In genomic region chr16:79430129-79430789, GRCh38 we compare ENCODE assay signal across 25 cellular contexts.
DNase-seq lines count a peak whose midpoint lies in the region; ATAC-seq and TF ChIP-seq lines count a peak whose summit lies in the region.
"Had no signal": no experiment of that assay in that cellular context is flagged by ENCODE, and none has a peak within 500 bp of the region (broad histone marks: within the 10 kb centered on the region; RNA-seq: fewer than 3 reads in every experiment).

No MANE protein-coding gene starts in this region.

- H3K9me3 ChIP-seq in neural progenitor cell (ENCODE audit: low read depth) = no peaks in the 10 kb centered on the region
- H3K9me3 ChIP-seq: esophagus squamous epithelium, gastroesophageal sphincter, ovary, sigmoid colon, upper lobe of left lung had no signal

- TF ChIP-seq CTCF in neural progenitor cell (IDR thresholded peaks at IDR 0.05) = no peak

- no peak overlapping the region for H3K4me3 ChIP-seq in neural progenitor cell
- H3K4me3 ChIP-seq: esophagus squamous epithelium, gastroesophageal sphincter, ovary, upper lobe of left lung had no signal

- no peak overlapping the region for H3K4me3 Mint-ChIP-seq in dendritic cell treated with granulocyte-macrophage colony-stimulating factor and Interleukin-4, amounts not matched to agents 40 ng/mL and 50 ng/mL, for 4 days
- H3K4me3 Mint-ChIP-seq in neural progenitor cell = peak overlapping the region; percentile 18
- H3K4me3 Mint-ChIP-seq: activated B cell treated with CpG ODN at 0.5 μM for 24 hours; activated CD4-positive, alpha-beta memory T cell treated with anti-CD3 and anti-CD28 coated beads, Interleukin-2, amount 10 ng/mL, durations not matched to agents 7 days and 5 days; activated naive CD8-positive, alpha-beta T cell treated with anti-CD3 and anti-CD28 coated beads, Interleukin-2, amount 50 U/mL, for 24 hours; H9 had no signal

- peaks cover 25% of the 10 kb centered on the region for H3F3A ChIP-seq in neural progenitor cell (ENCODE audit: low read depth)

- ATAC-seq in GM18505 (IDR thresholded peaks at IDR 0.05; ENCODE audit: unreplicated experiment) = no peak
- no peak for ATAC-seq in HG03442 (IDR thresholded peaks at IDR 0.05; ENCODE audit: unreplicated experiment)
- ATAC-seq: activated naive CD8-positive, alpha-beta T cell treated with anti-CD3 and anti-CD28 coated beads, Interleukin-2, amount 50 U/mL, for 24 hours; gastroesophageal sphincter had no signal

- H3K79me2 ChIP-seq in neural progenitor cell (ENCODE audit: low read depth) = no peaks in the 10 kb centered on the region

- DNase-seq in NCI-H1417 (lab: John Stamatoyannopoulos, UW) (peak in 2 of 3 experiments; percentile 43 to 78), NCI-H1417 treated with DMSO at 0.1 percent for 48 hours (lab: John Stamatoyannopoulos, UW) (no peak), NCI-H146 treated with DMSO at 0.1 percent for 48 hours (lab: John Stamatoyannopoulos, UW; ENCODE audit: unreplicated experiment) (peak; percentile 2), neural progenitor cell (ENCODE audit: low spot score) (no peak)
- no peak for DNase-seq in stimulated activated CD4-positive, alpha-beta T cell treated with anti-CD3 and anti-CD28 coated beads, Interleukin-2, amount 100 ng/mL, for 24 hours
- DNase-seq: activated B cell treated with CpG ODN at 0.5 μM for 24 hours; activated CD4-positive, alpha-beta memory T cell treated with anti-CD3 and anti-CD28 coated beads, Interleukin-2, amount 10 ng/mL, durations not matched to agents 7 days and 5 days; activated effector memory CD4-positive, alpha-beta T cell treated with anti-CD3 and anti-CD28 coated beads, Interleukin-2, amount 50 U/mL, for 16 hours; activated naive CD8-positive, alpha-beta T cell treated with anti-CD3 and anti-CD28 coated beads, Interleukin-2, amount 50 U/mL, for 24 hours; AML-193; esophagus squamous epithelium; H9; IMR-90; NCI-H1436 treated with DMSO at 0.1 percent for 48 hours; NCI-H226; sigmoid colon; T-helper 9 cell had no signal

- peaks cover 32% of the 10 kb centered on the region for H3K4me1 ChIP-seq in neural progenitor cell
- H3K4me1 ChIP-seq: upper lobe of left lung had no signal

- no peak overlapping the region for H3K9ac ChIP-seq in neural progenitor cell

- peak overlapping the region; percentile 62 for H3K27ac Mint-ChIP-seq in dendritic cell treated with granulocyte-macrophage colony-stimulating factor and Interleukin-4, amounts not matched to agents 40 ng/mL and 50 ng/mL, for 4 days
- peak overlapping the region; percentile 96 for H3K27ac Mint-ChIP-seq in neural progenitor cell
- H3K27ac Mint-ChIP-seq: activated B cell treated with CpG ODN at 0.5 μM for 24 hours; activated CD4-positive, alpha-beta memory T cell treated with anti-CD3 and anti-CD28 coated beads, Interleukin-2, amount 10 ng/mL, durations not matched to agents 7 days and 5 days; activated naive CD8-positive, alpha-beta T cell treated with anti-CD3 and anti-CD28 coated beads, Interleukin-2, amount 50 U/mL, for 24 hours; H9 had no signal

- peak overlapping the region; percentile 74 for H3K4me2 ChIP-seq in neural progenitor cell

- H3K27ac ChIP-seq in neural progenitor cell = no peak overlapping the region
- H3K27ac ChIP-seq: esophagus squamous epithelium, gastroesophageal sphincter, HL-60, ovary, RWPE1, upper lobe of left lung had no signal

- no peaks in the 10 kb centered on the region for H4K20me1 ChIP-seq in neural progenitor cell (ENCODE audit: low read depth)

- intact Hi-C loops in dendritic cell treated with granulocyte-macrophage colony-stimulating factor and Interleukin-4, amounts not matched to agents 40 ng/mL and 50 ng/mL, for 4 days (cut with micrococcal nuclease) = no loop called here

- H3K27me3 ChIP-seq in neural progenitor cell = no peaks in the 10 kb centered on the region
- H3K27me3 ChIP-seq: esophagus squamous epithelium, gastroesophageal sphincter, ovary, sigmoid colon, upper lobe of left lung had no signal

- no peaks in the 10 kb centered on the region for H3K9me3 Mint-ChIP-seq in dendritic cell treated with granulocyte-macrophage colony-stimulating factor and Interleukin-4, amounts not matched to agents 40 ng/mL and 50 ng/mL, for 4 days
- peaks cover 7% of the 10 kb centered on the region for H3K9me3 Mint-ChIP-seq in neural progenitor cell
- H3K9me3 Mint-ChIP-seq: activated naive CD8-positive, alpha-beta T cell treated with anti-CD3 and anti-CD28 coated beads, Interleukin-2, amount 50 U/mL, for 24 hours; H9 had no signal

- H3K4me1 Mint-ChIP-seq in dendritic cell treated with granulocyte-macrophage colony-stimulating factor and Interleukin-4, amounts not matched to agents 40 ng/mL and 50 ng/mL, for 4 days (ENCODE audit: low read depth) = peaks cover 14% of the 10 kb centered on the region
- peaks cover 46% of the 10 kb centered on the region for H3K4me1 Mint-ChIP-seq in neural progenitor cell
- H3K4me1 Mint-ChIP-seq: activated B cell treated with CpG ODN at 0.5 μM for 24 hours; activated CD4-positive, alpha-beta memory T cell treated with anti-CD3 and anti-CD28 coated beads, Interleukin-2, amount 10 ng/mL, durations not matched to agents 7 days and 5 days; activated naive CD8-positive, alpha-beta T cell treated with anti-CD3 and anti-CD28 coated beads, Interleukin-2, amount 50 U/mL, for 24 hours had no signal

- H3K36me3 Mint-ChIP-seq in dendritic cell treated with granulocyte-macrophage colony-stimulating factor and Interleukin-4, amounts not matched to agents 40 ng/mL and 50 ng/mL, for 4 days (ENCODE audit: low read depth) = no peaks in the 10 kb centered on the region
- H3K36me3 Mint-ChIP-seq in neural progenitor cell = peaks cover 3% of the 10 kb centered on the region

- H3K36me3 ChIP-seq in neural progenitor cell = no peaks in the 10 kb centered on the region
- H3K36me3 ChIP-seq: esophagus squamous epithelium, gastroesophageal sphincter, ovary, sigmoid colon, upper lobe of left lung had no signal

- TF ChIP-seq POLR2A in GM18505 (IDR thresholded peaks at IDR 0.05; ENCODE audit: borderline replicate concordance, extremely low read depth, insufficient read depth, insufficient read length) = no peak

- peaks cover 24% of the 10 kb centered on the region for H3K27me3 Mint-ChIP-seq in dendritic cell treated with granulocyte-macrophage colony-stimulating factor and Interleukin-4, amounts not matched to agents 40 ng/mL and 50 ng/mL, for 4 days
- peaks cover 10% of the 10 kb centered on the region for H3K27me3 Mint-ChIP-seq in neural progenitor cell (ENCODE audit: insufficient read depth, low read depth)
- H3K27me3 Mint-ChIP-seq: activated CD4-positive, alpha-beta memory T cell treated with anti-CD3 and anti-CD28 coated beads, Interleukin-2, amount 10 ng/mL, durations not matched to agents 7 days and 5 days had no signal

- no peak overlapping the region for H2AFZ ChIP-seq in neural progenitor cell (replicated peaks)

Comparison
In these comparisons a context has a peak if more than half of its experiments do, and no peak if none do; other contexts are left out.
1. DNase-seq: peak in NCI-H1417 (2 of 3) and NCI-H146 treated with DMSO at 0.1 percent for 48 hours (single experiment); none in NCI-H1417 treated with DMSO at 0.1 percent for 48 hours (single experiment), neural progenitor cell (single experiment) and stimulated activated CD4-positive, alpha-beta T cell treated with anti-CD3 and anti-CD28 coated beads, Interleukin-2, amount 100 ng/mL, for 24 hours (0 of 2).